Comparison of ENCODE assay signal across 18 cellular contexts in the genomic region with DNA sequence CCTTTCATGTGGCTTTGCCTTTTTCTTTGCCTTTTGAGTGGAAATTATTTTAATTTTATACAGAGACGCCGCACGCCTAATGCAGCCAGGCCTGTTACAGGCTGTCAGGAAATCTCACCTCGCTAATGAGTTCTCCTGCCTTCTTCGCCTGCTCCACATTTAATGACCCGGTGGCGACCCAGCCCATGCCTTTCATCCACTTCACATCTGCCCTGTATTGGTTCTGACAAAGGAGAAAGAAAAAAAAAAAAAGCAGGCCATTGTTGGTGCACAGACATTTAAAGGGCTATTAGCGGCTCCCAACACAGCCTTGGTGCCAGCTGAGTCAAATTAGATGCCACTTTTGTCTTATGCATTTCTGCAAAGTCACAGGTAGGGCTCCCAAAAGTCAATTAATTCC. TPM values are rescaled to one million over a fixed set of nuclear protein-coding genes. Genes with fewer than 3 reads are reported as not detected.
"Had no signal": no experiment of that assay in that cellular context is flagged by ENCODE, and none has a peak within 500 bp of the region (broad histone marks: within the 10 kb centered on the region; RNA-seq: fewer than 3 reads in every experiment).

No MANE protein-coding gene starts in this region.

- H3K4me3 ChIP-seq: thyroid gland had no signal

- H3K36me3 ChIP-seq: thyroid gland had no signal

- H3K9me3 ChIP-seq: thyroid gland had no signal

- H3K27ac ChIP-seq: thyroid gland had no signal

- DNase-seq: activated CD4-positive, alpha-beta memory T cell treated with anti-CD3 and anti-CD28 coated beads, Interleukin-2, amount 10 ng/mL, durations not matched to agents 7 days and 5 days; activated CD4-positive, alpha-beta T cell treated with anti-CD3 and anti-CD28 coated beads for 4 hours; activated CD8-positive, alpha-beta memory T cell treated with anti-CD3 and anti-CD28 coated beads, Interleukin-2, amount 10 ng/mL, durations not matched to agents 7 days and 5 days; effector memory CD8-positive, alpha-beta T cell; foreskin fibroblast; glutamatergic neuron; hypothalamus; midbrain; occipital lobe; posterior cingulate gyrus; stimulated activated CD4-positive, alpha-beta T cell treated with anti-CD3 and anti-CD28 coated beads, Interleukin-12 subunit alpha, Interleukin-12 subunit beta, amount 100 ng/mL, for 4 hours; stimulated activated CD4-positive, alpha-beta T cell treated with anti-CD3 and anti-CD28 coated beads, Interleukin-1b, Interleukin-23, amount 100 ng/mL, for 48 hours; stimulated activated naive CD4-positive, alpha-beta T cell treated with Interleukin-2 at 50 U/mL for 16 hours; thyroid gland had no signal

- H3K27me3 ChIP-seq: thyroid gland had no signal

- H3K4me1 ChIP-seq: thyroid gland had no signal

RNA-seq across cellular contexts. Expression of gene NRAP, which starts 43.4 kb away (rescaled TPM):
- total RNA-seq: activated CD4-positive, alpha-beta memory T cell treated with anti-CD3 and anti-CD28 coated beads, Interleukin-2, amount 10 ng/mL, durations not matched to agents 7 days and 5 days; activated CD8-positive, alpha-beta memory T cell treated with anti-CD3 and anti-CD28 coated beads, Interleukin-2, amount 10 ng/mL, durations not matched to agents 7 days and 5 days; dermis microvascular lymphatic vessel endothelial cell; lung microvascular endothelial cell; subcutaneous adipose tissue; thyroid gland; WTC11 had no signal
